In the genomic region with DNA sequence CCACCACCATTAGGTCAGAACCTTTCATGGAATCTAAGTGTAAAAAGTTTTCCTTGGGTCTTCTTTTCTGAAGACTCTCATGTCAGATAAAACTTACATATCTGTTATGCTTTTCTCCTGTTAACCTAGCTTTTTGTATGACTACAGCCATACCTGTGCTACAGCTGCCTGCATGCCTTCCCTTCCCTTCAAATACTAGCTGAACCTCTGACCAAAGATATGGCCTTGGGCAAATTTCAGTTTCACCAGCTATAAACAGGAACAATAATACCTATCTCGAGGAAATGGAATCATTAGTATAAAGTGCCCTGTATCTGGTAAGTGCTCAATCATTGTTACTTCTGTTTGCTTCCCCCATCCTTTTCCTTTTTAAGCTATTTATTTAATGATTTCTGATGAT, we compare ENCODE assay signal across 16 cellular contexts. TPM values are rescaled to one million over a fixed set of nuclear protein-coding genes. Genes with fewer than 3 reads are reported as not detected.
DNase-seq lines count a peak whose midpoint lies in the region; ATAC-seq and TF ChIP-seq lines count a peak whose summit lies in the region.
"Had no signal": no experiment of that assay in that cellular context is flagged by ENCODE, and none has a peak within 500 bp of the region (broad histone marks: within the 10 kb centered on the region; RNA-seq: fewer than 3 reads in every experiment).

No MANE protein-coding gene starts in this region.

- no peaks in the 10 kb centered on the region for H4K20me1 ChIP-seq in mammary epithelial cell (ENCODE audit: insufficient read depth, low read length)

- intact Hi-C loops in MCF 10A (cut with micrococcal nuclease), result loop anchor here (5.0 kb wide), 1 partner anchor 340 kb away; no protein-coding TSS in a partner anchor
- intact Hi-C loops in mammary epithelial cell (cut with micrococcal nuclease), result no loop called here
- intact Hi-C loops in uterus (cut with DNase I; ENCODE audit: low total_unique reads), result no loop called here

- CTCF ChIA-PET in MCF 10A (lab: Yijun Ruan, JAX) (interaction anchor here (0.8 to 7.0 kb wide), 6 partner anchors 17 to 338 kb away, joined by 3 to 86 read pairs (median 4); a partner anchor contains a TSS), mammary epithelial cell (lab: Charles Lee; ENCODE audit: low non-redundant PET) (no interaction called here)

- H3K4me3 ChIP-seq in mammary epithelial cell (replicated peaks in 1 of 3; ENCODE audit: insufficient read depth in 1 of 3, low read depth in 2 of 3, low read length in 3 of 3) (no peak overlapping the region), uterus (no peak overlapping the region)
- H3K4me3 ChIP-seq: SJCRH30 had no signal

- peaks cover 4% of the 10 kb centered on the region for H3K4me1 Mint-ChIP-seq in MCF 10A (ENCODE audit: insufficient read depth, unreplicated experiment)
- peaks cover 17 to 25% of the 10 kb centered on the region in 2 donors for H3K4me1 Mint-ChIP-seq in effector memory CD8-positive, alpha-beta T cell (ENCODE audit: low read depth in 2 of 2)
- peaks cover 29% of the 10 kb centered on the region for H3K4me1 Mint-ChIP-seq in stimulated activated memory B cell treated with anti-CD40 and anti-IgM and Interleukin-4, amounts not matched to agents 10 μg/mL and 1 μg/mL and 100 μg/mL, for 72 hours

- no peak overlapping the region for H3K27ac Mint-ChIP-seq in MCF 10A (ENCODE audit: low read depth, unreplicated experiment)
- peak overlapping the region; percentile 46 to 55 for H3K27ac Mint-ChIP-seq in effector memory CD8-positive, alpha-beta T cell
- peak overlapping the region; percentile 57 for H3K27ac Mint-ChIP-seq in stimulated activated memory B cell treated with anti-CD40 and anti-IgM and Interleukin-4, amounts not matched to agents 10 μg/mL and 1 μg/mL and 100 μg/mL, for 72 hours

- no peak overlapping the region for H3K4me2 ChIP-seq in mammary epithelial cell (ENCODE audit: insufficient read depth, low read depth, low read length)

- peaks cover 15% of the 10 kb centered on the region for H3K79me2 ChIP-seq in mammary epithelial cell (ENCODE audit: insufficient read depth, low read length)

- in situ Hi-C loops in mammary epithelial cell (cut with MboI; ENCODE audit: low sequenced_read_pairs in 2 of 2), result loop anchor here (5.0 kb wide), 1 partner anchor 120 kb away; a partner anchor contains a TSS

- H2AFZ ChIP-seq in mammary epithelial cell (ENCODE audit: low read depth, low read length), result no peak overlapping the region

- H3K36me3 ChIP-seq in mammary epithelial cell (ENCODE audit: insufficient read depth, low read length) (peaks cover 1% of the 10 kb centered on the region), uterus (no peaks in the 10 kb centered on the region)
- H3K36me3 ChIP-seq: SJCRH30 had no signal

- H3K36me3 Mint-ChIP-seq in MCF 10A (ENCODE audit: insufficient read depth, unreplicated experiment), result peaks cover 47% of the 10 kb centered on the region
- H3K36me3 Mint-ChIP-seq in effector memory CD8-positive, alpha-beta T cell (ENCODE audit: insufficient read depth), result peaks cover 32% of the 10 kb centered on the region
- H3K36me3 Mint-ChIP-seq in stimulated activated memory B cell treated with anti-CD40 and anti-IgM and Interleukin-4, amounts not matched to agents 10 μg/mL and 1 μg/mL and 100 μg/mL, for 72 hours, result peaks cover 56% of the 10 kb centered on the region

- no peak overlapping the region for H3K9ac ChIP-seq in mammary epithelial cell (ENCODE audit: insufficient read depth, low read length)

- no peak for TF ChIP-seq CTCF in MCF 10A (IDR thresholded peaks at IDR 0.05; ENCODE audit: unreplicated experiment)
- TF ChIP-seq CTCF in mammary epithelial cell (conservative IDR thresholded peaks at IDR 0.05 in 1 of 2, IDR thresholded peaks at IDR 0.05 in 1 of 2; ENCODE audit: extremely low read depth in 1 of 2, insufficient read depth in 1 of 2, low read depth in 1 of 2, low read length in 2 of 2), result no peak
- TF ChIP-seq CTCF in uterus (IDR thresholded peaks at IDR 0.05), result no peak

- no peak for DNase-seq in MCF 10A (ENCODE audit: unreplicated experiment)
- no peak for DNase-seq in mammary epithelial cell
- peak; percentile 39 for DNase-seq in NCI-H69 (lab: John Stamatoyannopoulos, UW)
- no peak for DNase-seq in effector memory CD8-positive, alpha-beta T cell
- no peak for DNase-seq in HuH-7 (ENCODE audit: low spot score)
- DNase-seq in uterus, result no peak
- DNase-seq in kidney glomerular epithelial cell (lab: John Stamatoyannopoulos, UW), result no peak
- DNase-seq: Calu3, DMS79, NCI-H2081, NCI-H226, NCI-H524 treated with DMSO at 0.1 percent for 48 hours, PC-3, SJCRH30 had no signal

- no peak for ATAC-seq in effector memory CD8-positive, alpha-beta T cell (replicated peaks)
- no peak for ATAC-seq in stimulated activated memory B cell treated with anti-CD40 and anti-IgM and Interleukin-4, amounts not matched to agents 10 μg/mL and 1 μg/mL and 100 μg/mL, for 72 hours
- ATAC-seq: PC-3 had no signal

- H3K27me3 ChIP-seq in mammary epithelial cell (ENCODE audit: insufficient read depth, low read length), result no peaks in the 10 kb centered on the region
- H3K27me3 ChIP-seq in uterus, result no peaks in the 10 kb centered on the region
- H3K27me3 ChIP-seq: SJCRH30 had no signal

- H3K4me1 ChIP-seq in mammary epithelial cell (ENCODE audit: insufficient read depth, low read length) (no peaks in the 10 kb centered on the region), uterus (no peaks in the 10 kb centered on the region)
- H3K4me1 ChIP-seq: SJCRH30 had no signal

- no peaks in the 10 kb centered on the region for H3K27me3 Mint-ChIP-seq in MCF 10A (ENCODE audit: insufficient read depth, unreplicated experiment)
- H3K27me3 Mint-ChIP-seq in effector memory CD8-positive, alpha-beta T cell, result no peaks in the 10 kb centered on the region
- no peaks in the 10 kb centered on the region for H3K27me3 Mint-ChIP-seq in stimulated activated memory B cell treated with anti-CD40 and anti-IgM and Interleukin-4, amounts not matched to agents 10 μg/mL and 1 μg/mL and 100 μg/mL, for 72 hours

- POLR2A ChIA-PET in MCF 10A (lab: Yijun Ruan, JAX), result no interaction called here

- H3K27ac ChIP-seq in mammary epithelial cell (ENCODE audit: insufficient read depth, low read depth, low read length) (no peak overlapping the region), uterus (no peak overlapping the region)
- H3K27ac ChIP-seq: RWPE1, SJCRH30 had no signal

- no peak for TF ChIP-seq POLR2A in uterus (IDR thresholded peaks at IDR 0.05)

- H3K9me3 ChIP-seq in mammary epithelial cell (replicated peaks; ENCODE audit: insufficient read depth, low read length) (no peaks in the 10 kb centered on the region), uterus (no peaks in the 10 kb centered on the region)
- H3K9me3 ChIP-seq: SJCRH30 had no signal

- WGBS in mammary epithelial cell (ENCODE audit: low coverage, missing lambda C conversion rate), result 88% methylated on average over 1 of the region's 1 CpG

- BruUV-seq in MCF 10A (replicated peaks; lab: Mats Ljungman, UMichigan) (TSS peak; percentile 17), mammary epithelial cell (replicated peaks; lab: Mats Ljungman, UMichigan) (no TSS peak)

- H3K4me3 Mint-ChIP-seq in MCF 10A (ENCODE audit: unreplicated experiment), result no peak overlapping the region
- H3K4me3 Mint-ChIP-seq in effector memory CD8-positive, alpha-beta T cell, result no peak overlapping the region
- H3K4me3 Mint-ChIP-seq in stimulated activated memory B cell treated with anti-CD40 and anti-IgM and Interleukin-4, amounts not matched to agents 10 μg/mL and 1 μg/mL and 100 μg/mL, for 72 hours, result no peak overlapping the region

- dilution Hi-C loops in mammary epithelial cell (cut with HindIII; ENCODE audit: low sequenced_read_pairs), result no loop called here

- H3K9me3 Mint-ChIP-seq in MCF 10A (ENCODE audit: unreplicated experiment), result no peaks in the 10 kb centered on the region
- H3K9me3 Mint-ChIP-seq in effector memory CD8-positive, alpha-beta T cell, result no peaks in the 10 kb centered on the region
- no peaks in the 10 kb centered on the region for H3K9me3 Mint-ChIP-seq in stimulated activated memory B cell treated with anti-CD40 and anti-IgM and Interleukin-4, amounts not matched to agents 10 μg/mL and 1 μg/mL and 100 μg/mL, for 72 hours

RNA-seq across cellular contexts. Expression of a gene that starts 25.0 kb away (rescaled TPM):
- total RNA-seq in MCF 10A (2022) (37.9 and 42.0 TPM in 2 replicates), mammary epithelial cell (10 to 100 TPM; 74.2 to 74.5 TPM), uterus (10 to 100 TPM; 42.6 to 95.0 (median 55.3) TPM)
- polyA plus RNA-seq in mammary epithelial cell, result 61.6 TPM
- 90.5 TPM for polyA minus RNA-seq in mammary epithelial cell

RNA-seq across cellular contexts. Expression of a gene that starts 25.0 kb away (rescaled TPM):
- total RNA-seq in MCF 10A (2022) (5.5 and 8.6 TPM in 2 replicates), mammary epithelial cell (10 to 100 TPM; 10.3 to 10.7 TPM), uterus (1 to 10 TPM; 4.4 to 7.6 (median 6.9) TPM)
- polyA plus RNA-seq in mammary epithelial cell, result 4.4 TPM
- 21.8 TPM for polyA minus RNA-seq in mammary epithelial cell

RNA-seq across cellular contexts. Expression of a gene that starts 41.9 kb away (rescaled TPM):
- total RNA-seq in MCF 10A (2022) (179 and 182 TPM in 2 replicates), mammary epithelial cell (100 to 1,000 TPM; 109 to 171 TPM), uterus (100 to 1,000 TPM; 174 to 687 (median 286) TPM)
- 143 TPM for polyA plus RNA-seq in mammary epithelial cell
- 158 TPM for polyA minus RNA-seq in mammary epithelial cell
